ENCODE assay signal across 17 cellular contexts in the genomic region with DNA sequence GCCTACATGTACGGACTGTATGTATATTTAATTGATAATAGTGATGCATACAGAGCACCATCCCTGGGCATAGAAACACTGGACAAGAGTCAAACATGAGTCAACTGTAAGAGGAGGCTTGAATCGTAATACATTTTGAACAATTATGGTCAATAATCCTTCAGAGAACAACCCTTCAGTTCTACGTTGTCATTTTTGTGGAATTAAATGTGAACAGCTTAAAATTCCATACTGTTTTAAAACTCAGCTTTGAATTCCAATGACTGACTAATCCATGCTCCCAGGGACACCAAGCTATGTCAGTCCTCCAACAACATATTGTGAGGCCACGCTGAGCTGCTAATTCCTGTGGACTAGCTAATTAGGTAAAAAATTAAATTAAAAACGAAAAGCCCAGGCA. TPM values are rescaled to one million over a fixed set of nuclear protein-coding genes. Genes with fewer than 3 reads are reported as not detected.
A peak's percentile ranks its signal among the peaks of the same experiment; 100 is the strongest.
DNase-seq lines count a peak whose midpoint lies in the region; ATAC-seq and TF ChIP-seq lines count a peak whose summit lies in the region.
"Had no signal": no experiment of that assay in that cellular context is flagged by ENCODE, and none has a peak within 500 bp of the region (broad histone marks: within the 10 kb centered on the region; RNA-seq: fewer than 3 reads in every experiment).

No MANE protein-coding gene starts in this region.

- TF ChIP-seq CTCF in cardiac fibroblast (IDR thresholded peaks at IDR 0.05; ENCODE audit: low read depth, low read length): no peak
- no peak for TF ChIP-seq CTCF in left lung (IDR thresholded peaks at IDR 0.05)

- peaks cover 8% of the 10 kb centered on the region for H3K4me1 ChIP-seq in right cardiac atrium (ENCODE audit: control insufficient read depth, insufficient read depth, low read length)
- H3K4me1 ChIP-seq in left lung: peaks cover 14 to 51% of the 10 kb centered on the region in 2 donors

- DNase-seq in right cardiac atrium (no peak), cardiac septum (ENCODE audit: low spot score) (no peak), cardiac fibroblast (ENCODE audit: low read depth in 2 of 2) (peak; percentile 28 to 77), left lung (no peak), NCI-H345 (lab: John Stamatoyannopoulos, UW) (no peak), ecto neural progenitor cell (ENCODE audit: low spot score) (no peak)
- DNase-seq: activated CD4-positive, CD25-positive, alpha-beta regulatory T cell; activated T-cell treated with anti-CD3 and anti-CD28 coated beads, Interleukin-2, amount 50 U/mL, for 1 hour; caudate nucleus; MV-4-11; NCI-H524; ovary; SIG-M5; stimulated activated CD4-positive, alpha-beta T cell treated with anti-CD3 and anti-CD28 coated beads, Interleukin-2, amount 100 ng/mL, for 48 hours; stimulated activated naive CD8-positive, alpha-beta T cell treated with anti-CD3 and anti-CD28 coated beads, Interleukin-15, amount 100 ng/mL, for 72 hours had no signal

- peak overlapping the region; percentile 70 for H3K27ac ChIP-seq in right cardiac atrium (ENCODE audit: low read length)
- peak overlapping the region; percentile 47 to 55 for H3K27ac ChIP-seq in left lung
- H3K27ac ChIP-seq: ovary had no signal

- WGBS in right cardiac atrium: 74% methylated on average over 5 of the region's 5 CpGs

- intact Hi-C loops in right cardiac atrium (cut with DNase I): no loop called here
- intact Hi-C loops in cardiac septum (cut with DNase I): no loop called here
- intact Hi-C loops in left lung (cut with DNase I): no loop called here

- H3K9me3 ChIP-seq in right cardiac atrium (ENCODE audit: control insufficient read depth, low read length): no peaks in the 10 kb centered on the region
- no peaks in the 10 kb centered on the region for H3K9me3 ChIP-seq in left lung
- H3K9me3 ChIP-seq: ovary had no signal

- H3K27me3 ChIP-seq in right cardiac atrium (ENCODE audit: control insufficient read depth, insufficient read depth) (no peaks in the 10 kb centered on the region), left lung (no peaks in the 10 kb centered on the region)
- H3K27me3 ChIP-seq: ovary had no signal

- H3K4me3 ChIP-seq in right cardiac atrium (ENCODE audit: low read length): no peak overlapping the region
- no peak overlapping the region for H3K4me3 ChIP-seq in cardiac fibroblast (replicated peaks in 1 of 2; ENCODE audit: low read depth in 2 of 2, low read length in 2 of 2)
- H3K4me3 ChIP-seq in left lung: no peak overlapping the region
- H3K4me3 ChIP-seq: ovary had no signal

- ATAC-seq in right cardiac atrium (no peak), left lung (peak; percentile 18), HG03175 (IDR thresholded peaks at IDR 0.05; ENCODE audit: unreplicated experiment) (no peak)
- ATAC-seq in activated CD4-positive, CD25-positive, alpha-beta regulatory T cell treated with anti-CD3 and anti-CD28 coated beads, Interleukin-2, amount 50 U/mL, for 24 hours: no peak
- ATAC-seq: stimulated activated naive CD8-positive, alpha-beta T cell treated with anti-CD3 and anti-CD28 coated beads, Interleukin-15, amount 100 ng/mL, for 72 hours had no signal

- H3K36me3 ChIP-seq in left lung: no peaks in the 10 kb centered on the region
- H3K36me3 ChIP-seq: ovary had no signal

RNA-seq across cellular contexts. Expression of gene KMT2E, which starts 41.5 kb away (rescaled TPM):
- total RNA-seq in right cardiac atrium (10 to 100 TPM; 49.2 to 73.1 (median 59.1) TPM), cardiac septum (65.7 TPM), left lung (10 to 100 TPM; 74.5 to 96.2 TPM)
- 17.8 TPM for polyA plus RNA-seq in right cardiac atrium

Comparison
In these comparisons a context has a peak if more than half of its experiments do, and no peak if none do; other contexts are left out.
1. DNase-seq: peak in cardiac fibroblast (2 of 2); none in right cardiac atrium (0 of 3), cardiac septum (single experiment), left lung (0 of 2), NCI-H345 (single experiment) and ecto neural progenitor cell (single experiment).